Comparison of ENCODE assay signal across 7 cellular contexts in genomic region chr15:69298697-69299441, GRCh38. TPM values are rescaled to one million over a fixed set of nuclear protein-coding genes. Genes with fewer than 3 reads are reported as not detected.
A peak's percentile ranks its signal among the peaks of the same experiment; 100 is the strongest.
DNase-seq lines count a peak whose midpoint lies in the region; ATAC-seq, FAIRE-seq and TF ChIP-seq lines count a peak whose summit lies in the region.

PAQR5 (plus strand) TSS chr15:69298912; CDS start chr15:69360081, 61,169 bp downstream.

- intact Hi-C loops in MCF 10A (cut with micrococcal nuclease) = no loop called here

- H3K4me3 Mint-ChIP-seq in MCF 10A (ENCODE audit: unreplicated experiment) = peak within 1 kb of the TSS; percentile 67
- peak within 1 kb of the TSS; percentile 43 for H3K4me3 Mint-ChIP-seq in stimulated activated memory B cell treated with anti-CD40 and anti-IgM and Interleukin-4, amounts not matched to agents 10 μg/mL and 1 μg/mL and 100 μg/mL, for 72 hours

- no peaks in the 10 kb centered on the region for H3K27me3 Mint-ChIP-seq in MCF 10A (ENCODE audit: insufficient read depth, unreplicated experiment)
- peaks cover 70% of the 10 kb centered on the region for H3K27me3 Mint-ChIP-seq in stimulated activated memory B cell treated with anti-CD40 and anti-IgM and Interleukin-4, amounts not matched to agents 10 μg/mL and 1 μg/mL and 100 μg/mL, for 72 hours

- H3K4me1 Mint-ChIP-seq in MCF 10A (ENCODE audit: insufficient read depth, unreplicated experiment) = peaks cover 25% of the 10 kb centered on the region
- H3K4me1 Mint-ChIP-seq in stimulated activated memory B cell treated with anti-CD40 and anti-IgM and Interleukin-4, amounts not matched to agents 10 μg/mL and 1 μg/mL and 100 μg/mL, for 72 hours = peaks cover 7% of the 10 kb centered on the region

- H3K36me3 Mint-ChIP-seq in MCF 10A (ENCODE audit: insufficient read depth, unreplicated experiment) = no peaks in the 10 kb centered on the region
- H3K36me3 Mint-ChIP-seq in stimulated activated memory B cell treated with anti-CD40 and anti-IgM and Interleukin-4, amounts not matched to agents 10 μg/mL and 1 μg/mL and 100 μg/mL, for 72 hours = no peaks in the 10 kb centered on the region

- TF ChIP-seq CTCF in MCF 10A (IDR thresholded peaks at IDR 0.05; ENCODE audit: unreplicated experiment) = no peak

- CTCF ChIA-PET in MCF 10A (lab: Yijun Ruan, JAX) = no interaction called here

- POLR2A ChIA-PET in MCF 10A (lab: Yijun Ruan, JAX) = interaction anchor here (1.1 to 1.2 kb wide), 2 partner anchors 9 to 88 kb away, joined by 3 read pairs; no protein-coding TSS in a partner anchor

- peak; percentile 31 for DNase-seq in GM12892 (ENCODE audit: insufficient read length)
- DNase-seq in NCI-H2171 treated with DMSO at 0.1 percent for 48 hours (lab: John Stamatoyannopoulos, UW) = peak; percentile 37
- peak; percentile 56 for DNase-seq in MCF 10A (ENCODE audit: unreplicated experiment)
- peak; percentile 58 for DNase-seq in kidney tubule cell (ENCODE audit: low spot score)
- DNase-seq in ureter (ENCODE audit: low spot score) = no peak

- H3K9me3 Mint-ChIP-seq in MCF 10A (ENCODE audit: unreplicated experiment) = no peaks in the 10 kb centered on the region
- peaks cover 3% of the 10 kb centered on the region for H3K9me3 Mint-ChIP-seq in stimulated activated memory B cell treated with anti-CD40 and anti-IgM and Interleukin-4, amounts not matched to agents 10 μg/mL and 1 μg/mL and 100 μg/mL, for 72 hours

- H3K27ac Mint-ChIP-seq in MCF 10A (ENCODE audit: low read depth, unreplicated experiment) = no peak within 1 kb of the TSS
- H3K27ac Mint-ChIP-seq in stimulated activated memory B cell treated with anti-CD40 and anti-IgM and Interleukin-4, amounts not matched to agents 10 μg/mL and 1 μg/mL and 100 μg/mL, for 72 hours = no peak within 1 kb of the TSS

- TF ChIP-seq POLR2A in GM12892 (IDR thresholded peaks at IDR 0.05; ENCODE audit: low read depth, low read length) = no peak

- no TSS peak for BruUV-seq in MCF 10A (replicated peaks; lab: Mats Ljungman, UMichigan)

- peak; percentile 49 for ATAC-seq in stimulated activated memory B cell treated with anti-CD40 and anti-IgM and Interleukin-4, amounts not matched to agents 10 μg/mL and 1 μg/mL and 100 μg/mL, for 72 hours
- ATAC-seq in GM21447 (IDR thresholded peaks at IDR 0.05; ENCODE audit: unreplicated experiment) = no peak

- FAIRE-seq in GM12892 (lab: Jason Lieb, UNC) = no peak

RNA-seq across cellular contexts. Expression of gene PAQR5, which starts in this region (rescaled TPM):
- not detected for polyA plus RNA-seq in GM12892 (2012; ENCODE audit: missing spikeins)
- 16.7 and 20.3 TPM in 2 replicates for total RNA-seq in MCF 10A (2022)
- total RNA-seq in ureter = 6.5 TPM
